In the genomic region with DNA sequence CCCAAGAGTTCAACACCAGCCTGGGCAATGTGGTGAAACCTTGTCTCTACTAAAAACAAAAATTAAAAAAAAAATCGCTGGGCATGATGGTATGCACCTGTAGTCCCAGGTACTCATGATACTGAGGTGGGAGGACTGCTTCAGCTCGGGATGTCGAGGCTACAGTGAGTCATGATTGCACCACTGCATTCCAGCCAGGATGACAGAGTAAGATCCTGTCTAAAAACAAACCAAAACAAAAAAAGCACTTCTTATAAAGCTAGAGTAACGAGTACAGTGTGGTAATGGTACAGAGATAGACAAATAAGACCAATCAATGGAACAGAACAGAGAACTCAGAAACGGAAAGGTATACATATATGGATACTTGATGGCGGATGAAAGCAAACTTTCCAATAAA, we compare ENCODE assay signal across 1 cellular context.
TF ChIP-seq lines count a peak whose summit lies in the region.

No MANE protein-coding gene starts in this region.

TF ChIP-seq in HepG2, 621 proteins besides CTCF, POLR2A, EP300 and RAD21 (continues in another document):
- TF ChIP-seq PPARG (CRISPR knock-in tag; conservative IDR thresholded peaks at IDR 0.05) = 0 out of 2 replicates have a peak, but pooled peaks have one; percentile 22
- TF ChIP-seq FOXK1 (CRISPR knock-in tag; IDR thresholded peaks at IDR 0.05; ENCODE audit: borderline replicate concordance, low read depth) = peak; percentile 65; the same call in 1 of the 2 replicates
- TF ChIP-seq ZNF10 (CRISPR knock-in tag; IDR thresholded peaks at IDR 0.05; ENCODE audit: borderline replicate concordance, low read depth) = no peak
- no peak for TF ChIP-seq THYN1 (CRISPR knock-in tag; IDR thresholded peaks at IDR 0.05; ENCODE audit: borderline replicate concordance, low read depth)
- 0 out of 2 replicates have a peak, but pooled peaks have one; percentile 44 for TF ChIP-seq THAP11 (CRISPR knock-in tag; IDR thresholded peaks at IDR 0.05)
- TF ChIP-seq ETV6 (CRISPR knock-in tag; conservative IDR thresholded peaks at IDR 0.05) = no peak
- no peak for TF ChIP-seq YEATS4 (CRISPR knock-in tag; IDR thresholded peaks at IDR 0.05; ENCODE audit: borderline replicate concordance)
- TF ChIP-seq ZNF572 (CRISPR knock-in tag; IDR thresholded peaks at IDR 0.05) = no peak
- no peak for TF ChIP-seq ZKSCAN5 (CRISPR knock-in tag; IDR thresholded peaks at IDR 0.05)
- TF ChIP-seq, protein P1, sequence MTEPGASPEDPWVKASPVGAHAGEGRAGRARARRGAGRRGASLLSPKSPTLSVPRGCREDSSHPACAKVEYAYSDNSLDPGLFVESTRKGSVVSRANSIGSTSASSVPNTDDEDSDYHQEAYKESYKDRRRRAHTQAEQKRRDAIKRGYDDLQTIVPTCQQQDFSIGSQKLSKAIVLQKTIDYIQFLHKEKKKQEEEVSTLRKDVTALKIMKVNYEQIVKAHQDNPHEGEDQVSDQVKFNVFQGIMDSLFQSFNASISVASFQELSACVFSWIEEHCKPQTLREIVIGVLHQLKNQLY (CRISPR knock-in tag; IDR thresholded peaks at IDR 0.05) = no peak
- TF ChIP-seq PAX8 (CRISPR knock-in tag; IDR thresholded peaks at IDR 0.05; ENCODE audit: borderline replicate concordance) = no peak
- TF ChIP-seq SUZ12 (IDR thresholded peaks at IDR 0.05; ENCODE audit: low read depth, low read length) = no peak
- TF ChIP-seq XRCC5 (optimal IDR thresholded peaks at IDR 0.05; ENCODE audit: low read length) = no peak
- TF ChIP-seq, protein P2, sequence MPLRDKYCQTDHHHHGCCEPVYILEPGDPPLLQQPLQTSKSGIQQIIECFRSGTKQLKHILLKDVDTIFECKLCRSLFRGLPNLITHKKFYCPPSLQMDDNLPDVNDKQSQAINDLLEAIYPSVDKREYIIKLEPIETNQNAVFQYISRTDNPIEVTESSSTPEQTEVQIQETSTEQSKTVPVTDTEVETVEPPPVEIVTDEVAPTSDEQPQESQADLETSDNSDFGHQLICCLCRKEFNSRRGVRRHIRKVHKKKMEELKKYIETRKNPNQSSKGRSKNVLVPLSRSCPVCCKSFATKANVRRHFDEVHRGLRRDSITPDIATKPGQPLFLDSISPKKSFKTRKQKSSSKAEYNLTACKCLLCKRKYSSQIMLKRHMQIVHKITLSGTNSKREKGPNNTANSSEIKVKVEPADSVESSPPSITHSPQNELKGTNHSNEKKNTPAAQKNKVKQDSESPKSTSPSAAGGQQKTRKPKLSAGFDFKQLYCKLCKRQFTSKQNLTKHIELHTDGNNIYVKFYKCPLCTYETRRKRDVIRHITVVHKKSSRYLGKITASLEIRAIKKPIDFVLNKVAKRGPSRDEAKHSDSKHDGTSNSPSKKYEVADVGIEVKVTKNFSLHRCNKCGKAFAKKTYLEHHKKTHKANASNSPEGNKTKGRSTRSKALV (CRISPR knock-in tag; IDR thresholded peaks at IDR 0.05) = peak; percentile 51; the same call in 1 of the 2 replicates
- no peak for TF ChIP-seq SRSF4 (IDR thresholded peaks at IDR 0.05; ENCODE audit: low read depth, low read length, poor library complexity, severe bottlenecking)
- TF ChIP-seq HOXD1 (CRISPR knock-in tag; IDR thresholded peaks at IDR 0.05) = 0 out of 2 replicates have a peak, but pooled peaks have one; percentile 37
- TF ChIP-seq, protein P3, sequence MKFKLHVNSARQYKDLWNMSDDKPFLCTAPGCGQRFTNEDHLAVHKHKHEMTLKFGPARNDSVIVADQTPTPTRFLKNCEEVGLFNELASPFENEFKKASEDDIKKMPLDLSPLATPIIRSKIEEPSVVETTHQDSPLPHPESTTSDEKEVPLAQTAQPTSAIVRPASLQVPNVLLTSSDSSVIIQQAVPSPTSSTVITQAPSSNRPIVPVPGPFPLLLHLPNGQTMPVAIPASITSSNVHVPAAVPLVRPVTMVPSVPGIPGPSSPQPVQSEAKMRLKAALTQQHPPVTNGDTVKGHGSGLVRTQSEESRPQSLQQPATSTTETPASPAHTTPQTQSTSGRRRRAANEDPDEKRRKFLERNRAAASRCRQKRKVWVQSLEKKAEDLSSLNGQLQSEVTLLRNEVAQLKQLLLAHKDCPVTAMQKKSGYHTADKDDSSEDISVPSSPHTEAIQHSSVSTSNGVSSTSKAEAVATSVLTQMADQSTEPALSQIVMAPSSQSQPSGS (CRISPR knock-in tag; IDR thresholded peaks at IDR 0.05) = peak; percentile 48; the same call in 1 of the 2 replicates
- TF ChIP-seq SALL1 (CRISPR knock-in tag; IDR thresholded peaks at IDR 0.05) = peak; percentile 30; the same call in 1 of the 2 replicates
- TF ChIP-seq GPN1 (CRISPR knock-in tag; IDR thresholded peaks at IDR 0.05; ENCODE audit: borderline replicate concordance) = no peak
- TF ChIP-seq GATAD2A (CRISPR knock-in tag; IDR thresholded peaks at IDR 0.05) = peak; percentile 89
- peak; percentile 55; the same call in 1 of the 2 replicates for TF ChIP-seq ERF (CRISPR knock-in tag; IDR thresholded peaks at IDR 0.05)
- TF ChIP-seq ZNF484 (CRISPR knock-in tag; IDR thresholded peaks at IDR 0.05; ENCODE audit: borderline replicate concordance, low read depth) = no peak
- no peak for TF ChIP-seq DMAP1 (CRISPR knock-in tag; IDR thresholded peaks at IDR 0.05)
- TF ChIP-seq TGIF2 (CRISPR knock-in tag; IDR thresholded peaks at IDR 0.05) = peak; percentile 27; the same call in 1 of the 2 replicates
- 0 out of 2 replicates have a peak, but pooled peaks have one; percentile 38 for TF ChIP-seq ZMAT3 (CRISPR knock-in tag; conservative IDR thresholded peaks at IDR 0.05)
- no peak for TF ChIP-seq PHB2 (IDR thresholded peaks at IDR 0.05; ENCODE audit: partially characterized antibody)
- no peak for TF ChIP-seq ZNF709 (CRISPR knock-in tag; IDR thresholded peaks at IDR 0.05)
- TF ChIP-seq, protein P4, sequence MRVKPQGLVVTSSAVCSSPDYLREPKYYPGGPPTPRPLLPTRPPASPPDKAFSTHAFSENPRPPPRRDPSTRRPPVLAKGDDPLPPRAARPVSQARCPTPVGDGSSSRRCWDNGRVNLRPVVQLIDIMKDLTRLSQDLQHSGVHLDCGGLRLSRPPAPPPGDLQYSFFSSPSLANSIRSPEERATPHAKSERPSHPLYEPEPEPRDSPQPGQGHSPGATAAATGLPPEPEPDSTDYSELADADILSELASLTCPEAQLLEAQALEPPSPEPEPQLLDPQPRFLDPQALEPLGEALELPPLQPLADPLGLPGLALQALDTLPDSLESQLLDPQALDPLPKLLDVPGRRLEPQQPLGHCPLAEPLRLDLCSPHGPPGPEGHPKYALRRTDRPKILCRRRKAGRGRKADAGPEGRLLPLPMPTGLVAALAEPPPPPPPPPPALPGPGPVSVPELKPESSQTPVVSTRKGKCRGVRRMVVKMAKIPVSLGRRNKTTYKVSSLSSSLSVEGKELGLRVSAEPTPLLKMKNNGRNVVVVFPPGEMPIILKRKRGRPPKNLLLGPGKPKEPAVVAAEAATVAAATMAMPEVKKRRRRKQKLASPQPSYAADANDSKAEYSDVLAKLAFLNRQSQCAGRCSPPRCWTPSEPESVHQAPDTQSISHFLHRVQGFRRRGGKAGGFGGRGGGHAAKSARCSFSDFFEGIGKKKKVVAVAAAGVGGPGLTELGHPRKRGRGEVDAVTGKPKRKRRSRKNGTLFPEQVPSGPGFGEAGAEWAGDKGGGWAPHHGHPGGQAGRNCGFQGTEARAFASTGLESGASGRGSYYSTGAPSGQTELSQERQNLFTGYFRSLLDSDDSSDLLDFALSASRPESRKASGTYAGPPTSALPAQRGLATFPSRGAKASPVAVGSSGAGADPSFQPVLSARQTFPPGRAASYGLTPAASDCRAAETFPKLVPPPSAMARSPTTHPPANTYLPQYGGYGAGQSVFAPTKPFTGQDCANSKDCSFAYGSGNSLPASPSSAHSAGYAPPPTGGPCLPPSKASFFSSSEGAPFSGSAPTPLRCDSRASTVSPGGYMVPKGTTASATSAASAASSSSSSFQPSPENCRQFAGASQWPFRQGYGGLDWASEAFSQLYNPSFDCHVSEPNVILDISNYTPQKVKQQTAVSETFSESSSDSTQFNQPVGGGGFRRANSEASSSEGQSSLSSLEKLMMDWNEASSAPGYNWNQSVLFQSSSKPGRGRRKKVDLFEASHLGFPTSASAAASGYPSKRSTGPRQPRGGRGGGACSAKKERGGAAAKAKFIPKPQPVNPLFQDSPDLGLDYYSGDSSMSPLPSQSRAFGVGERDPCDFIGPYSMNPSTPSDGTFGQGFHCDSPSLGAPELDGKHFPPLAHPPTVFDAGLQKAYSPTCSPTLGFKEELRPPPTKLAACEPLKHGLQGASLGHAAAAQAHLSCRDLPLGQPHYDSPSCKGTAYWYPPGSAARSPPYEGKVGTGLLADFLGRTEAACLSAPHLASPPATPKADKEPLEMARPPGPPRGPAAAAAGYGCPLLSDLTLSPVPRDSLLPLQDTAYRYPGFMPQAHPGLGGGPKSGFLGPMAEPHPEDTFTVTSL (CRISPR knock-in tag; IDR thresholded peaks at IDR 0.05; ENCODE audit: borderline replicate concordance) = peak; percentile 74
- TF ChIP-seq SMYD3 (CRISPR knock-in tag; IDR thresholded peaks at IDR 0.05) = no peak
- peak; percentile 72 for TF ChIP-seq HMG20A (CRISPR knock-in tag; IDR thresholded peaks at IDR 0.05; ENCODE audit: borderline replicate concordance)
- TF ChIP-seq, protein P5, sequence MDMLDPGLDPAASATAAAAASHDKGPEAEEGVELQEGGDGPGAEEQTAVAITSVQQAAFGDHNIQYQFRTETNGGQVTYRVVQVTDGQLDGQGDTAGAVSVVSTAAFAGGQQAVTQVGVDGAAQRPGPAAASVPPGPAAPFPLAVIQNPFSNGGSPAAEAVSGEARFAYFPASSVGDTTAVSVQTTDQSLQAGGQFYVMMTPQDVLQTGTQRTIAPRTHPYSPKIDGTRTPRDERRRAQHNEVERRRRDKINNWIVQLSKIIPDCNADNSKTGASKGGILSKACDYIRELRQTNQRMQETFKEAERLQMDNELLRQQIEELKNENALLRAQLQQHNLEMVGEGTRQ (IDR thresholded peaks at IDR 0.05; ENCODE audit: low read depth, low read length) = no peak
- TF ChIP-seq, protein P5 (CRISPR knock-in tag; IDR thresholded peaks at IDR 0.05; ENCODE audit: borderline replicate concordance) = no peak
- no peak for TF ChIP-seq ZNF616 (CRISPR knock-in tag; IDR thresholded peaks at IDR 0.05; ENCODE audit: low read depth)
- TF ChIP-seq ZNF121 (CRISPR knock-in tag; IDR thresholded peaks at IDR 0.05) = 0 out of 2 replicates have a peak, but pooled peaks have one; percentile 29
- TF ChIP-seq ZNF558 (CRISPR knock-in tag; IDR thresholded peaks at IDR 0.05; ENCODE audit: borderline replicate concordance) = no peak
- TF ChIP-seq, protein P6, sequence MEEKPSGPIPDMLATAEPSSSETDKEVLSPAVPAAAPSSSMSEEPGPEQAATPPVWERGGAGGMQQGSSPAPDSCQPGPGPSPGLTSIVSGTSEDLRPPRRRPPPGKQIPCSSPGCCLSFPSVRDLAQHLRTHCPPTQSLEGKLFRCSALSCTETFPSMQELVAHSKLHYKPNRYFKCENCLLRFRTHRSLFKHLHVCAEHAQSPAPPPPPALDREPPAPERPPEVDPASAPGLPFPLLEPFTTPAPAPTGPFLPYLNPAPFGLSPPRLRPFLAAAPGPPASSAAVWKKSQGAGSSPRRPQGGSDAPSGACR (CRISPR knock-in tag; IDR thresholded peaks at IDR 0.05) = peak; percentile 26; the same call in 1 of the 2 replicates
- no peak for TF ChIP-seq NCOR1 (IDR thresholded peaks at IDR 0.05; ENCODE audit: borderline replicate concordance, low read length)
- TF ChIP-seq CCAR2 (optimal IDR thresholded peaks at IDR 0.05; ENCODE audit: low read depth, low read length) = no peak
- TF ChIP-seq KLF9 (CRISPR knock-in tag; IDR thresholded peaks at IDR 0.05; ENCODE audit: low read depth) = no peak
- TF ChIP-seq, protein P7, sequence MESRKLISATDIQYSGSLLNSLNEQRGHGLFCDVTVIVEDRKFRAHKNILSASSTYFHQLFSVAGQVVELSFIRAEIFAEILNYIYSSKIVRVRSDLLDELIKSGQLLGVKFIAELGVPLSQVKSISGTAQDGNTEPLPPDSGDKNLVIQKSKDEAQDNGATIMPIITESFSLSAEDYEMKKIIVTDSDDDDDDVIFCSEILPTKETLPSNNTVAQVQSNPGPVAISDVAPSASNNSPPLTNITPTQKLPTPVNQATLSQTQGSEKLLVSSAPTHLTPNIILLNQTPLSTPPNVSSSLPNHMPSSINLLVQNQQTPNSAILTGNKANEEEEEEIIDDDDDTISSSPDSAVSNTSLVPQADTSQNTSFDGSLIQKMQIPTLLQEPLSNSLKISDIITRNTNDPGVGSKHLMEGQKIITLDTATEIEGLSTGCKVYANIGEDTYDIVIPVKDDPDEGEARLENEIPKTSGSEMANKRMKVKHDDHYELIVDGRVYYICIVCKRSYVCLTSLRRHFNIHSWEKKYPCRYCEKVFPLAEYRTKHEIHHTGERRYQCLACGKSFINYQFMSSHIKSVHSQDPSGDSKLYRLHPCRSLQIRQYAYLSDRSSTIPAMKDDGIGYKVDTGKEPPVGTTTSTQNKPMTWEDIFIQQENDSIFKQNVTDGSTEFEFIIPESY (CRISPR knock-in tag; IDR thresholded peaks at IDR 0.05) = peak; percentile 18; the same call in 1 of the 2 replicates
- TF ChIP-seq, protein P8, sequence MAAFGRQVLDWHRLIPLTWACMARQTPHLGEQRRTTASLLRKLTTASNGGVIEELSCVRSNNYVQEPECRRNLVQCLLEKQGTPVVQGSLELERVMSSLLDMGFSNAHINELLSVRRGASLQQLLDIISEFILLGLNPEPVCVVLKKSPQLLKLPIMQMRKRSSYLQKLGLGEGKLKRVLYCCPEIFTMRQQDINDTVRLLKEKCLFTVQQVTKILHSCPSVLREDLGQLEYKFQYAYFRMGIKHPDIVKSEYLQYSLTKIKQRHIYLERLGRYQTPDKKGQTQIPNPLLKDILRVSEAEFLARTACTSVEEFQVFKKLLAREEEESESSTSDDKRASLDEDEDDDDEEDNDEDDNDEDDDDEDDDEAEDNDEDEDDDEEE (CRISPR knock-in tag; IDR thresholded peaks at IDR 0.05) = no peak
- peak; percentile 31 for TF ChIP-seq TBL1XR1 (IDR thresholded peaks at IDR 0.05; ENCODE audit: borderline replicate concordance, low read length, partially characterized antibody)
- TF ChIP-seq ZNF629 (CRISPR knock-in tag; conservative IDR thresholded peaks at IDR 0.05) = 0 out of 2 replicates have a peak, but pooled peaks have one; percentile 13
- TF ChIP-seq KMT2B (CRISPR knock-in tag; IDR thresholded peaks at IDR 0.05) = peak; percentile 34; the same call in 1 of the 2 replicates
- TF ChIP-seq, protein P9, sequence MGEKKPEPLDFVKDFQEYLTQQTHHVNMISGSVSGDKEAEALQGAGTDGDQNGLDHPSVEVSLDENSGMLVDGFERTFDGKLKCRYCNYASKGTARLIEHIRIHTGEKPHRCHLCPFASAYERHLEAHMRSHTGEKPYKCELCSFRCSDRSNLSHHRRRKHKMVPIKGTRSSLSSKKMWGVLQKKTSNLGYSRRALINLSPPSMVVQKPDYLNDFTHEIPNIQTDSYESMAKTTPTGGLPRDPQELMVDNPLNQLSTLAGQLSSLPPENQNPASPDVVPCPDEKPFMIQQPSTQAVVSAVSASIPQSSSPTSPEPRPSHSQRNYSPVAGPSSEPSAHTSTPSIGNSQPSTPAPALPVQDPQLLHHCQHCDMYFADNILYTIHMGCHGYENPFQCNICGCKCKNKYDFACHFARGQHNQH (CRISPR knock-in tag; IDR thresholded peaks at IDR 0.05) = 0 out of 2 replicates have a peak, but pooled peaks have one; percentile 44
